2 cellular contexts compared by ENCODE assay signal in genomic region chr6:56593801-56594318, GRCh38.
TF ChIP-seq lines count a peak whose summit lies in the region.

No MANE protein-coding gene starts in this region.

TF ChIP-seq in SK-N-SH treated with all-trans-retinoic acid at 6 μM for 48 hours, 23 proteins besides CTCF, POLR2A, EP300 and RAD21 (continued from another document):
- TF ChIP-seq ZFP3 (CRISPR knock-in tag; IDR thresholded peaks at IDR 0.05) (no peak), GLIS3 (CRISPR knock-in tag; IDR thresholded peaks at IDR 0.05) (no peak), CSRNP3 (CRISPR knock-in tag; IDR thresholded peaks at IDR 0.05) (no peak), ISL1 (CRISPR knock-in tag; IDR thresholded peaks at IDR 0.05) (no peak), ZNF70 (CRISPR knock-in tag; IDR thresholded peaks at IDR 0.05) (no peak)

TF ChIP-seq in SK-N-SH, 30 proteins besides CTCF, POLR2A, EP300 and RAD21 (continued from another document):
- no peak for TF ChIP-seq IRF3 (IDR thresholded peaks at IDR 0.05; ENCODE audit: low read depth, low read length)
